Comparison of ENCODE assay signal across 1 cellular context in the genomic region with DNA sequence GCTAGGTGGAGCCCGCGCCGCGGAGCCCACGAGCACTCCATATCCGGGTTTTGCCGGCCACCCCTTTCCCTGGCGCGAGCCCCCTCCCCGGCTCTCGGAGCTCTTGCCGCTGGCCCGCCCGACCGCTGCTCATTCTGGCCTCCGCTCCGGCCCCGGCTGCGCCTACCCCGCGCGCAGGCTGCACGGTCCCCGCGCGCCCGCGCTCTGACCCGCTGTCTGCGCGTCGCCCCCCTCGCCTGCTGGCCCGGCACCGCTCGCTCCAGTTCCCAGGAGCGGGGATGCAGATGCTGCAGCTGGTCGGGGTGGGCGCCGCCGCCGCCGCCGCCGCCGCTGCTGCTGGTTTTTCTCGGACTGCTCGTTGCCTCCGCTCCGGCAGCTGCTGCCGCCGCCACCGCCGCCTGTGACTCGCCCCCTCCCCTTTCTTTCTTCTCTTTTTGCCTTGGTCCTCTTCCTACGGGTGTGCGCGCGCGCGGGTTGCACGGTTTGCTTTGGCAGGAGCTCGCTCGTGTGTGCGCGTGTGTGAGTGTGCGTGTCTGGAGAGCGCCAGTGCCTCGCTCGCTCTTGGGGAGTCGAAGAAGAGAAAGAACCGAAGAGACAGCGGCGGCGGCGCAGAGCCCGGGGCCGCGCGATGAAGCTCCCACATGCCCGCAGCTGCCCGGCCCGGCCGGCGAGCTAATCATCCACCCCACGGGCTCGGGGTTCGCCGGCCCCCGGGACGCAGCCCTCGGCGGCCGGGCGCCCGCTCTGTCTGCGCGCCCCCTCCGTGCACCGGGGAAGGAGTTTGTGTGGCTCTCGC.
TF ChIP-seq lines count a peak whose summit lies in the region.

A gene (plus strand): TSS at position 132 of the 796 bp plus-strand sequence.

TF ChIP-seq in WTC11, 78 proteins besides CTCF, POLR2A, EP300 and RAD21 (continued from another document):
- TF ChIP-seq, protein P1, sequence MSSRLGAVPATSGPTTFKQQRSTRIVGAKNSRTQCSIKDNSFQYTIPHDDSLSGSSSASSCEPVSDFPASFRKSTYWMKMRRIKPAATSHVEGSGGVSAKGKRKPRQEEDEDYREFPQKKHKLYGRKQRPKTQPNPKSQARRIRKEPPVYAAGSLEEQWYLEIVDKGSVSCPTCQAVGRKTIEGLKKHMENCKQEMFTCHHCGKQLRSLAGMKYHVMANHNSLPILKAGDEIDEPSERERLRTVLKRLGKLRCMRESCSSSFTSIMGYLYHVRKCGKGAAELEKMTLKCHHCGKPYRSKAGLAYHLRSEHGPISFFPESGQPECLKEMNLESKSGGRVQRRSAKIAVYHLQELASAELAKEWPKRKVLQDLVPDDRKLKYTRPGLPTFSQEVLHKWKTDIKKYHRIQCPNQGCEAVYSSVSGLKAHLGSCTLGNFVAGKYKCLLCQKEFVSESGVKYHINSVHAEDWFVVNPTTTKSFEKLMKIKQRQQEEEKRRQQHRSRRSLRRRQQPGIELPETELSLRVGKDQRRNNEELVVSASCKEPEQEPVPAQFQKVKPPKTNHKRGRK (CRISPR knock-in tag; IDR thresholded peaks at IDR 0.05; ENCODE audit: borderline replicate concordance): no peak
- TF ChIP-seq FOXK1 (CRISPR knock-in tag; IDR thresholded peaks at IDR 0.05): 0 out of 2 replicates have a peak, but pooled peaks have one; percentile 36
- TF ChIP-seq ZNF219 (CRISPR knock-in tag; IDR thresholded peaks at IDR 0.05; ENCODE audit: borderline replicate concordance): no peak
- no peak for TF ChIP-seq NR2C2 (CRISPR knock-in tag; IDR thresholded peaks at IDR 0.05)
- TF ChIP-seq, protein P2, sequence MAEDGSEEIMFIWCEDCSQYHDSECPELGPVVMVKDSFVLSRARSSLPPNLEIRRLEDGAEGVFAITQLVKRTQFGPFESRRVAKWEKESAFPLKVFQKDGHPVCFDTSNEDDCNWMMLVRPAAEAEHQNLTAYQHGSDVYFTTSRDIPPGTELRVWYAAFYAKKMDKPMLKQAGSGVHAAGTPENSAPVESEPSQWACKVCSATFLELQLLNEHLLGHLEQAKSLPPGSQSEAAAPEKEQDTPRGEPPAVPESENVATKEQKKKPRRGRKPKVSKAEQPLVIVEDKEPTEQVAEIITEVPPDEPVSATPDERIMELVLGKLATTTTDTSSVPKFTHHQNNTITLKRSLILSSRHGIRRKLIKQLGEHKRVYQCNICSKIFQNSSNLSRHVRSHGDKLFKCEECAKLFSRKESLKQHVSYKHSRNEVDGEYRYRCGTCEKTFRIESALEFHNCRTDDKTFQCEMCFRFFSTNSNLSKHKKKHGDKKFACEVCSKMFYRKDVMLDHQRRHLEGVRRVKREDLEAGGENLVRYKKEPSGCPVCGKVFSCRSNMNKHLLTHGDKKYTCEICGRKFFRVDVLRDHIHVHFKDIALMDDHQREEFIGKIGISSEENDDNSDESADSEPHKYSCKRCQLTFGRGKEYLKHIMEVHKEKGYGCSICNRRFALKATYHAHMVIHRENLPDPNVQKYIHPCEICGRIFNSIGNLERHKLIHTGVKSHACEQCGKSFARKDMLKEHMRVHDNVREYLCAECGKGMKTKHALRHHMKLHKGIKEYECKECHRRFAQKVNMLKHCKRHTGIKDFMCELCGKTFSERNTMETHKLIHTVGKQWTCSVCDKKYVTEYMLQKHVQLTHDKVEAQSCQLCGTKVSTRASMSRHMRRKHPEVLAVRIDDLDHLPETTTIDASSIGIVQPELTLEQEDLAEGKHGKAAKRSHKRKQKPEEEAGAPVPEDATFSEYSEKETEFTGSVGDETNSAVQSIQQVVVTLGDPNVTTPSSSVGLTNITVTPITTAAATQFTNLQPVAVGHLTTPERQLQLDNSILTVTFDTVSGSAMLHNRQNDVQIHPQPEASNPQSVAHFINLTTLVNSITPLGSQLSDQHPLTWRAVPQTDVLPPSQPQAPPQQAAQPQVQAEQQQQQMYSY (CRISPR knock-in tag; IDR thresholded peaks at IDR 0.05): peak; percentile 98
- no peak for TF ChIP-seq NFYB (CRISPR knock-in tag; conservative IDR thresholded peaks at IDR 0.05; ENCODE audit: low read depth)
- TF ChIP-seq, protein P3, sequence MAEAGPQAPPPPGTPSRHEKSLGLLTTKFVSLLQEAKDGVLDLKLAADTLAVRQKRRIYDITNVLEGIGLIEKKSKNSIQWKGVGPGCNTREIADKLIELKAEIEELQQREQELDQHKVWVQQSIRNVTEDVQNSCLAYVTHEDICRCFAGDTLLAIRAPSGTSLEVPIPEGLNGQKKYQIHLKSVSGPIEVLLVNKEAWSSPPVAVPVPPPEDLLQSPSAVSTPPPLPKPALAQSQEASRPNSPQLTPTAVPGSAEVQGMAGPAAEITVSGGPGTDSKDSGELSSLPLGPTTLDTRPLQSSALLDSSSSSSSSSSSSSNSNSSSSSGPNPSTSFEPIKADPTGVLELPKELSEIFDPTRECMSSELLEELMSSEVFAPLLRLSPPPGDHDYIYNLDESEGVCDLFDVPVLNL (CRISPR knock-in tag; IDR thresholded peaks at IDR 0.05; ENCODE audit: borderline replicate concordance, low read depth): no peak
- TF ChIP-seq, protein P4, sequence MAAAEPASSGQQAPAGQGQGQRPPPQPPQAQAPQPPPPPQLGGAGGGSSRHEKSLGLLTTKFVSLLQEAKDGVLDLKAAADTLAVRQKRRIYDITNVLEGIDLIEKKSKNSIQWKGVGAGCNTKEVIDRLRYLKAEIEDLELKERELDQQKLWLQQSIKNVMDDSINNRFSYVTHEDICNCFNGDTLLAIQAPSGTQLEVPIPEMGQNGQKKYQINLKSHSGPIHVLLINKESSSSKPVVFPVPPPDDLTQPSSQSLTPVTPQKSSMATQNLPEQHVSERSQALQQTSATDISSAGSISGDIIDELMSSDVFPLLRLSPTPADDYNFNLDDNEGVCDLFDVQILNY (CRISPR knock-in tag; IDR thresholded peaks at IDR 0.05): no peak; the same call in 1 of the 2 replicates
- TF ChIP-seq, protein P5, sequence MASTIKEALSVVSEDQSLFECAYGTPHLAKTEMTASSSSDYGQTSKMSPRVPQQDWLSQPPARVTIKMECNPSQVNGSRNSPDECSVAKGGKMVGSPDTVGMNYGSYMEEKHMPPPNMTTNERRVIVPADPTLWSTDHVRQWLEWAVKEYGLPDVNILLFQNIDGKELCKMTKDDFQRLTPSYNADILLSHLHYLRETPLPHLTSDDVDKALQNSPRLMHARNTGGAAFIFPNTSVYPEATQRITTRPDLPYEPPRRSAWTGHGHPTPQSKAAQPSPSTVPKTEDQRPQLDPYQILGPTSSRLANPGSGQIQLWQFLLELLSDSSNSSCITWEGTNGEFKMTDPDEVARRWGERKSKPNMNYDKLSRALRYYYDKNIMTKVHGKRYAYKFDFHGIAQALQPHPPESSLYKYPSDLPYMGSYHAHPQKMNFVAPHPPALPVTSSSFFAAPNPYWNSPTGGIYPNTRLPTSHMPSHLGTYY (CRISPR knock-in tag; IDR thresholded peaks at IDR 0.05): no peak; the same call in 1 of the 2 replicates
- TF ChIP-seq, protein P6, sequence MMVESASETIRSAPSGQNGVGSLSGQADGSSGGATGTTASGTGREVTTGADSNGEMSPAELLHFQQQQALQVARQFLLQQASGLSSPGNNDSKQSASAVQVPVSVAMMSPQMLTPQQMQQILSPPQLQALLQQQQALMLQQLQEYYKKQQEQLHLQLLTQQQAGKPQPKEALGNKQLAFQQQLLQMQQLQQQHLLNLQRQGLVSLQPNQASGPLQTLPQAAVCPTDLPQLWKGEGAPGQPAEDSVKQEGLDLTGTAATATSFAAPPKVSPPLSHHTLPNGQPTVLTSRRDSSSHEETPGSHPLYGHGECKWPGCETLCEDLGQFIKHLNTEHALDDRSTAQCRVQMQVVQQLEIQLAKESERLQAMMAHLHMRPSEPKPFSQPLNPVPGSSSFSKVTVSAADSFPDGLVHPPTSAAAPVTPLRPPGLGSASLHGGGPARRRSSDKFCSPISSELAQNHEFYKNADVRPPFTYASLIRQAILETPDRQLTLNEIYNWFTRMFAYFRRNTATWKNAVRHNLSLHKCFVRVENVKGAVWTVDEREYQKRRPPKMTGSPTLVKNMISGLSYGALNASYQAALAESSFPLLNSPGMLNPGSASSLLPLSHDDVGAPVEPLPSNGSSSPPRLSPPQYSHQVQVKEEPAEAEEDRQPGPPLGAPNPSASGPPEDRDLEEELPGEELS (CRISPR knock-in tag; IDR thresholded peaks at IDR 0.05): peak; percentile 37; the same call in 1 of the 2 replicates
- TF ChIP-seq, protein P7, sequence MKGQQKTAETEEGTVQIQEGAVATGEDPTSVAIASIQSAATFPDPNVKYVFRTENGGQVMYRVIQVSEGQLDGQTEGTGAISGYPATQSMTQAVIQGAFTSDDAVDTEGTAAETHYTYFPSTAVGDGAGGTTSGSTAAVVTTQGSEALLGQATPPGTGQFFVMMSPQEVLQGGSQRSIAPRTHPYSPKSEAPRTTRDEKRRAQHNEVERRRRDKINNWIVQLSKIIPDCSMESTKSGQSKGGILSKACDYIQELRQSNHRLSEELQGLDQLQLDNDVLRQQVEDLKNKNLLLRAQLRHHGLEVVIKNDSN (CRISPR knock-in tag; IDR thresholded peaks at IDR 0.05): no peak
- no peak for TF ChIP-seq JAZF1 (CRISPR knock-in tag; IDR thresholded peaks at IDR 0.05)
- TF ChIP-seq, protein P8, sequence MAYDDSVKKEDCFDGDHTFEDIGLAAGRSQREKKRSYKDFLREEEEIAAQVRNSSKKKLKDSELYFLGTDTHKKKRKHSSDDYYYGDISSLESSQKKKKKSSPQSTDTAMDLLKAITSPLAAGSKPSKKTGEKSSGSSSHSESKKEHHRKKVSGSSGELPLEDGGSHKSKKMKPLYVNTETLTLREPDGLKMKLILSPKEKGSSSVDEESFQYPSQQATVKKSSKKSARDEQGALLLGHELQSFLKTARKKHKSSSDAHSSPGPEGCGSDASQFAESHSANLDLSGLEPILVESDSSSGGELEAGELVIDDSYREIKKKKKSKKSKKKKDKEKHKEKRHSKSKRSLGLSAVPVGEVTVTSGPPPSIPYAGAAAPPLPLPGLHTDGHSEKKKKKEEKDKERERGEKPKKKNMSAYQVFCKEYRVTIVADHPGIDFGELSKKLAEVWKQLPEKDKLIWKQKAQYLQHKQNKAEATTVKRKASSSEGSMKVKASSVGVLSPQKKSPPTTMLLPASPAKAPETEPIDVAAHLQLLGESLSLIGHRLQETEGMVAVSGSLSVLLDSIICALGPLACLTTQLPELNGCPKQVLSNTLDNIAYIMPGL (CRISPR knock-in tag; IDR thresholded peaks at IDR 0.05): peak; percentile 71; the same call in 1 of the 2 replicates
